Comparison of ENCODE assay signal across 16 cellular contexts in the genomic region with DNA sequence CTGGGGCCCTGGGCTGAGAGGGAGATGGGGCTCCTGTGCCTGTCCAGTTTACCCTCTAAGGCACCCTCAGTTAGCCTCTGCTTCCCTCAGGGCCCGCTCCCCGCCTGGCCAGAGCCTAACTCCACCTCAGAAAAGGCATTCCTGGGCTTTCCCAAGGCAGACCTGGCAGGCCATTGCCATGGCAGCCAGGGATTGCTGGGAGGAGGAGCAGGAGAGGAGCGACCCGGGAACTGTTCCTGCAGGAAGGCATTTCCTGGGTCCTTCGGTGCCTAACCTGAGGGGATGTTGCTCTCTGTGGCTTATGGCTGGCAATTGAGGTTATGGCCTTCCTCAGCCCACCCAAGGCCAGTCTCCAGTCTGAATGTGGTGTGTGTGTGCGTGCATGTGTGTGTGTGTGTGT.
A peak's percentile ranks its signal among the peaks of the same experiment; 100 is the strongest.
DNase-seq lines count a peak whose midpoint lies in the region; TF ChIP-seq lines count a peak whose summit lies in the region.
"Had no signal": no experiment of that assay in that cellular context is flagged by ENCODE, and none has a peak within 500 bp of the region (broad histone marks: within the 10 kb centered on the region; RNA-seq: fewer than 3 reads in every experiment).

No MANE protein-coding gene starts in this region.

- no peak overlapping the region for H2BK15ac ChIP-seq in mesendoderm (replicated peaks; ENCODE audit: low read depth)

- no peak overlapping the region for H3K27ac ChIP-seq in HEK293 (ENCODE audit: extremely low read depth, low read depth, low read length)
- H3K27ac ChIP-seq in mesendoderm (ENCODE audit: low read depth, low read length) = no peak overlapping the region
- H3K27ac ChIP-seq in uterus = no peak overlapping the region
- H3K27ac ChIP-seq in PC-9 = no peak overlapping the region
- H3K27ac ChIP-seq: SJSA1 had no signal

- H3K9ac ChIP-seq in mesendoderm (ENCODE audit: low read length) = no peak overlapping the region

- H3K27me3 ChIP-seq in mesendoderm (ENCODE audit: insufficient read depth, low read length, poor library complexity) (no peaks in the 10 kb centered on the region), uterus (no peaks in the 10 kb centered on the region), PC-9 (ENCODE audit: insufficient read depth, low read depth) (no peaks in the 10 kb centered on the region)
- H3K27me3 ChIP-seq: SJSA1 had no signal

- H2BK120ac ChIP-seq in mesendoderm (ENCODE audit: low read depth, low read length) = no peak overlapping the region

- no peak for TF ChIP-seq POLR2A in uterus (IDR thresholded peaks at IDR 0.05)

- no peaks in the 10 kb centered on the region for H3K79me1 ChIP-seq in mesendoderm (ENCODE audit: low read length)

- H3K79me2 ChIP-seq in mesendoderm (ENCODE audit: control insufficient read depth, insufficient read depth, low read length) = no peaks in the 10 kb centered on the region
- H3K79me2 ChIP-seq in PC-9 (ENCODE audit: low read depth) = no peaks in the 10 kb centered on the region

- peaks cover 23% of the 10 kb centered on the region for H3F3A ChIP-seq in PC-9 (ENCODE audit: insufficient read depth, low read depth)

- no peak overlapping the region for H4K8ac ChIP-seq in mesendoderm (ENCODE audit: low read depth, low read length)

- no peak overlapping the region for H4K5ac ChIP-seq in mesendoderm (ENCODE audit: low read length)

- H2AK5ac ChIP-seq in mesendoderm (ENCODE audit: low read length) = no peak overlapping the region

- WGBS in mesendoderm (ENCODE audit: extremely low coverage, insufficient coverage, low lambda C conversion rate) = no CpG with 5 or more reads among the region's 6 CpGs

- H3K4me1 ChIP-seq in HEK293 (ENCODE audit: control insufficient read depth, insufficient read depth, low read length) = no peaks in the 10 kb centered on the region
- no peaks in the 10 kb centered on the region for H3K4me1 ChIP-seq in mesendoderm (ENCODE audit: control insufficient read depth, low read depth, low read length)
- H3K4me1 ChIP-seq in uterus = no peaks in the 10 kb centered on the region
- peaks cover 27% of the 10 kb centered on the region for H3K4me1 ChIP-seq in PC-9 (replicated peaks; ENCODE audit: insufficient read depth)

- POLR2A ChIA-PET in HEK293 (lab: Yijun Ruan, JAX) = no interaction called here
- POLR2A ChIA-PET in PC-9 (lab: Charles Lee; ENCODE audit: unreplicated experiment) = no interaction called here

- TF ChIP-seq CTCF in HEK293 (tag by site-specific recombination; IDR thresholded peaks at IDR 0.05) (no peak), uterus (IDR thresholded peaks at IDR 0.05) (no peak), PC-9 (conservative IDR thresholded peaks at IDR 0.05) (no peak)

- intact Hi-C loops in uterus (cut with DNase I; ENCODE audit: low total_unique reads) = no loop called here
- intact Hi-C loops in PC-9 (cut with micrococcal nuclease; ENCODE audit: unreplicated experiment) = loop anchor here (2.0 to 5.0 kb wide), 2 partner anchors 73 to 103 kb away; no protein-coding TSS in a partner anchor

- H2AFZ ChIP-seq in PC-9 = no peak overlapping the region

- H3K9me3 ChIP-seq in HEK293 (ENCODE audit: control insufficient read depth, insufficient read depth, low read depth, low read length) = no peaks in the 10 kb centered on the region
- H3K9me3 ChIP-seq in uterus = no peaks in the 10 kb centered on the region
- no peaks in the 10 kb centered on the region for H3K9me3 ChIP-seq in PC-9 (ENCODE audit: insufficient read depth, low read depth)
- H3K9me3 ChIP-seq: SJSA1 had no signal

- no peaks in the 10 kb centered on the region for H4K20me1 ChIP-seq in PC-9 (ENCODE audit: insufficient read depth)

- no peak overlapping the region for H3K4ac ChIP-seq in mesendoderm (ENCODE audit: low read depth, low read length)

- H3K23ac ChIP-seq in mesendoderm (ENCODE audit: low read length) = no peak overlapping the region

- no peaks in the 10 kb centered on the region for H3K36me3 ChIP-seq in HEK293 (ENCODE audit: control insufficient read depth in 2 of 2, insufficient read depth in 1 of 2, low read length in 2 of 2)
- no peaks in the 10 kb centered on the region for H3K36me3 ChIP-seq in mesendoderm (ENCODE audit: control insufficient read depth, insufficient read depth, low read length)
- no peaks in the 10 kb centered on the region for H3K36me3 ChIP-seq in uterus
- H3K36me3 ChIP-seq in PC-9 (ENCODE audit: low read depth) = no peaks in the 10 kb centered on the region
- H3K36me3 ChIP-seq: SJSA1 had no signal

- H3K4me2 ChIP-seq in mesendoderm (ENCODE audit: low read length) (no peak overlapping the region), PC-9 (no peak overlapping the region)

- CTCF ChIA-PET in HEK293 (lab: Yijun Ruan, JAX) = no interaction called here
- CTCF ChIA-PET in PC-9 (lab: Charles Lee) = no interaction called here

- BruUV-seq in PC-9 (replicated peaks; lab: Mats Ljungman, UMichigan) = no TSS peak

- no peaks in the 10 kb centered on the region for H3K9me2 ChIP-seq in PC-9 (ENCODE audit: insufficient read depth)

- H2BK5ac ChIP-seq in mesendoderm (ENCODE audit: low read length) = no peak overlapping the region

- H3K56ac ChIP-seq in mesendoderm (ENCODE audit: low read length) = peak overlapping the region; percentile 7

- DNase-seq in ecto neural progenitor cell (ENCODE audit: low spot score) (peak; percentile 37), mesendoderm (peak; percentile 36), renal cortical epithelial cell (ENCODE audit: low read depth) (peak; percentile 23), uterus (no peak), PC-9 (no peak), DMS114 treated with DMSO at 0.1 percent for 48 hours (lab: John Stamatoyannopoulos, UW; ENCODE audit: unreplicated experiment) (no peak)
- DNase-seq: CD4-positive, CD25-positive, alpha-beta regulatory T cell; DMS79; GF-D8; MV-4-11; NCI-H1417 treated with DMSO at 0.1 percent for 48 hours; NCI-H2081; NCI-H524 treated with DMSO at 0.1 percent for 48 hours; OCI-M1 had no signal

- H3K18ac ChIP-seq in mesendoderm (ENCODE audit: low read length) = no peak overlapping the region

- H3K4me3 ChIP-seq in HEK293 (ENCODE audit: low read depth, low read length) = no peak overlapping the region
- no peak overlapping the region for H3K4me3 ChIP-seq in mesendoderm (ENCODE audit: low read length)
- no peak overlapping the region for H3K4me3 ChIP-seq in uterus
- H3K4me3 ChIP-seq in PC-9 = no peak overlapping the region
- H3K4me3 ChIP-seq: SJSA1 had no signal

TF ChIP-seq in HEK293, 187 proteins besides CTCF, POLR2A, EP300 and RAD21:
- TF ChIP-seq ZNF677 (tag by site-specific recombination; IDR thresholded peaks at IDR 0.05) = no peak
- no peak for TF ChIP-seq ZNF747 (tag by site-specific recombination; IDR thresholded peaks at IDR 0.05)
- no peak for TF ChIP-seq ZNF707 (tag by site-specific recombination; IDR thresholded peaks at IDR 0.05)
- TF ChIP-seq, protein P1, sequence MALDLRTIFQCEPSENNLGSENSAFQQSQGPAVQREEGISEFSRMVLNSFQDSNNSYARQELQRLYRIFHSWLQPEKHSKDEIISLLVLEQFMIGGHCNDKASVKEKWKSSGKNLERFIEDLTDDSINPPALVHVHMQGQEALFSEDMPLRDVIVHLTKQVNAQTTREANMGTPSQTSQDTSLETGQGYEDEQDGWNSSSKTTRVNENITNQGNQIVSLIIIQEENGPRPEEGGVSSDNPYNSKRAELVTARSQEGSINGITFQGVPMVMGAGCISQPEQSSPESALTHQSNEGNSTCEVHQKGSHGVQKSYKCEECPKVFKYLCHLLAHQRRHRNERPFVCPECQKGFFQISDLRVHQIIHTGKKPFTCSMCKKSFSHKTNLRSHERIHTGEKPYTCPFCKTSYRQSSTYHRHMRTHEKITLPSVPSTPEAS (tag by site-specific recombination; IDR thresholded peaks at IDR 0.05) = peak; percentile 23; the same call in 1 of the 2 replicates
- TF ChIP-seq ZNF324 (tag by site-specific recombination; IDR thresholded peaks at IDR 0.05) = no peak
- TF ChIP-seq ZNF112 (tag by site-specific recombination; IDR thresholded peaks at IDR 0.05) = no peak

Comparison
In these comparisons a context has a peak if more than half of its experiments do, and no peak if none do; other contexts are left out.
1. DNase-seq: peak in ecto neural progenitor cell (single experiment), mesendoderm (single experiment) and renal cortical epithelial cell (single experiment); none in uterus (0 of 2), PC-9 (0 of 2) and DMS114 treated with DMSO at 0.1 percent for 48 hours (single experiment).